ENCODE assay signal across 16 cellular contexts in genomic region chr11:33894402-33894754, GRCh38. TPM values are rescaled to one million over a fixed set of nuclear protein-coding genes. Genes with fewer than 3 reads are reported as not detected.
DNase-seq lines count a peak whose midpoint lies in the region; ATAC-seq and TF ChIP-seq lines count a peak whose summit lies in the region.
"Had no signal": no experiment of that assay in that cellular context is flagged by ENCODE, and none has a peak within 500 bp of the region (broad histone marks: within the 10 kb centered on the region; RNA-seq: fewer than 3 reads in every experiment).

No MANE protein-coding gene starts in this region.

- intact Hi-C loops in activated CD4-positive, alpha-beta T cell treated with anti-CD3 and anti-CD28 coated beads, Interleukin-2, amount 10 ng/mL, durations not matched to agents 24 days and 14 days (cut with micrococcal nuclease), result loop anchor here (5.0 to 10.0 kb wide), 2 partner anchors 162 to 350 kb away; no protein-coding TSS in a partner anchor

- no peaks in the 10 kb centered on the region for H3K36me3 Mint-ChIP-seq in activated CD4-positive, alpha-beta T cell treated with anti-CD3 and anti-CD28 coated beads, Interleukin-2, amount 10 ng/mL, durations not matched to agents 24 days and 14 days (ENCODE audit: low read depth)

- H3K4me3 Mint-ChIP-seq in activated CD4-positive, alpha-beta T cell treated with anti-CD3 and anti-CD28 coated beads, Interleukin-2, amount 10 ng/mL, durations not matched to agents 24 days and 14 days, result peak overlapping the region; percentile 66

- H3K4me1 ChIP-seq in OCI-LY3 (ENCODE audit: low read length), result peaks cover 12% of the 10 kb centered on the region
- H3K4me1 ChIP-seq in effector memory CD4-positive, alpha-beta T cell (ENCODE audit: control insufficient read depth, insufficient read depth, low read length, poor library complexity, severe bottlenecking), result peaks cover 15% of the 10 kb centered on the region
- H3K4me1 ChIP-seq: Caco-2, parathyroid adenoma had no signal

- H3K4me1 Mint-ChIP-seq in activated CD4-positive, alpha-beta T cell treated with anti-CD3 and anti-CD28 coated beads, Interleukin-2, amount 10 ng/mL, durations not matched to agents 24 days and 14 days, result peaks cover 15% of the 10 kb centered on the region

- H2AFZ ChIP-seq in OCI-LY3 (ENCODE audit: low read depth, low read length), result no peak overlapping the region
- H2AFZ ChIP-seq: parathyroid adenoma had no signal

- peak overlapping the region; percentile 32 for H3K4me3 ChIP-seq in OCI-LY3 (ENCODE audit: low read length)
- peak overlapping the region; percentile 31 for H3K4me3 ChIP-seq in effector memory CD4-positive, alpha-beta T cell (ENCODE audit: insufficient read depth, low read depth, low read length, poor library complexity, severe bottlenecking)
- H3K4me3 ChIP-seq: mucosa of descending colon had no signal

- H3K27ac ChIP-seq in OCI-LY3 (ENCODE audit: low read length) (no peak overlapping the region), substantia nigra (ENCODE audit: low read depth, low read length, poor library complexity, severe bottlenecking) (peak overlapping the region; percentile 44)
- no peak overlapping the region for H3K27ac ChIP-seq in effector memory CD4-positive, alpha-beta T cell (ENCODE audit: insufficient read depth, low read length, poor library complexity, severe bottlenecking)
- H3K27ac ChIP-seq: parathyroid adenoma had no signal

- no peak overlapping the region for H3K9ac ChIP-seq in OCI-LY3 (ENCODE audit: low read length)
- H3K9ac ChIP-seq: parathyroid adenoma had no signal

- no peaks in the 10 kb centered on the region for H3K79me2 ChIP-seq in OCI-LY3 (ENCODE audit: low read length)
- H3K79me2 ChIP-seq: parathyroid adenoma had no signal

- H3K27ac Mint-ChIP-seq in activated CD4-positive, alpha-beta T cell treated with anti-CD3 and anti-CD28 coated beads, Interleukin-2, amount 10 ng/mL, durations not matched to agents 24 days and 14 days, result no peak overlapping the region

- no peaks in the 10 kb centered on the region for H3K9me3 ChIP-seq in OCI-LY3 (ENCODE audit: insufficient read depth, low read length)
- no peaks in the 10 kb centered on the region for H3K9me3 ChIP-seq in effector memory CD4-positive, alpha-beta T cell (ENCODE audit: control insufficient read depth, low read length)
- H3K9me3 ChIP-seq: Caco-2, esophagus squamous epithelium, heart left ventricle, mucosa of descending colon had no signal

- ATAC-seq in HG03342 (IDR thresholded peaks at IDR 0.05; ENCODE audit: unreplicated experiment), result no peak

- no peak for DNase-seq in activated CD4-positive, alpha-beta T cell treated with anti-CD3 and anti-CD28 coated beads, Interleukin-2, amount 10 ng/mL, durations not matched to agents 24 days and 14 days
- DNase-seq in activated CD4-positive, alpha-beta T cell treated with anti-CD3 and anti-CD28 coated beads, Interleukin-2, amount 50 U/mL, for 48 hours, result no peak
- no peak for DNase-seq in effector memory CD4-positive, alpha-beta T cell
- DNase-seq in substantia nigra (lab: John Stamatoyannopoulos, UW) (no peak), DMS 273 treated with DMSO at 0.1 percent for 48 hours (lab: John Stamatoyannopoulos, UW) (no peak), H4 (ENCODE audit: low spot score) (no peak)
- DNase-seq: Caco-2, dorsolateral prefrontal cortex, esophagus squamous epithelium, H7, heart left ventricle, kidney had no signal

- peaks cover 66% of the 10 kb centered on the region for H3K27me3 Mint-ChIP-seq in activated CD4-positive, alpha-beta T cell treated with anti-CD3 and anti-CD28 coated beads, Interleukin-2, amount 10 ng/mL, durations not matched to agents 24 days and 14 days

- peak overlapping the region; percentile 52 for H3K4me2 ChIP-seq in OCI-LY3 (ENCODE audit: low read length)

- no peaks in the 10 kb centered on the region for H3K36me3 ChIP-seq in OCI-LY3 (replicated peaks; ENCODE audit: low read depth, low read length)
- no peaks in the 10 kb centered on the region for H3K36me3 ChIP-seq in effector memory CD4-positive, alpha-beta T cell (ENCODE audit: control insufficient read depth, insufficient read depth, low read length)
- H3K36me3 ChIP-seq: esophagus squamous epithelium, heart left ventricle had no signal

- peaks cover 19% of the 10 kb centered on the region for H3K27me3 ChIP-seq in OCI-LY3 (ENCODE audit: low read depth, low read length)
- H3K27me3 ChIP-seq in effector memory CD4-positive, alpha-beta T cell (replicated peaks; ENCODE audit: control insufficient read depth, insufficient read depth, low read length, poor library complexity, severe bottlenecking), result peaks cover 3% of the 10 kb centered on the region
- H3K27me3 ChIP-seq: dorsolateral prefrontal cortex, heart left ventricle had no signal

- no peak for TF ChIP-seq CTCF in OCI-LY3 (IDR thresholded peaks at IDR 0.05; ENCODE audit: low read depth, low read length)

- no peaks in the 10 kb centered on the region for H3K9me3 Mint-ChIP-seq in activated CD4-positive, alpha-beta T cell treated with anti-CD3 and anti-CD28 coated beads, Interleukin-2, amount 10 ng/mL, durations not matched to agents 24 days and 14 days

- H4K20me1 ChIP-seq in OCI-LY3 (ENCODE audit: insufficient read depth, low read length), result no peaks in the 10 kb centered on the region

RNA-seq across cellular contexts. Expression of gene LMO2, which starts 2.5 kb away (rescaled TPM):
- not detected in 2 replicates for total RNA-seq in activated CD4-positive, alpha-beta T cell treated with anti-CD3 and anti-CD28 coated beads, Interleukin-2, amount 10 ng/mL, durations not matched to agents 24 days and 14 days
- total RNA-seq in H4 (2014; rRNA removed; shearing (Covaris generic)), result 1.4 and 1.5 TPM in 2 replicates
